ENCODE assay signal across 7 cellular contexts in the genomic region with DNA sequence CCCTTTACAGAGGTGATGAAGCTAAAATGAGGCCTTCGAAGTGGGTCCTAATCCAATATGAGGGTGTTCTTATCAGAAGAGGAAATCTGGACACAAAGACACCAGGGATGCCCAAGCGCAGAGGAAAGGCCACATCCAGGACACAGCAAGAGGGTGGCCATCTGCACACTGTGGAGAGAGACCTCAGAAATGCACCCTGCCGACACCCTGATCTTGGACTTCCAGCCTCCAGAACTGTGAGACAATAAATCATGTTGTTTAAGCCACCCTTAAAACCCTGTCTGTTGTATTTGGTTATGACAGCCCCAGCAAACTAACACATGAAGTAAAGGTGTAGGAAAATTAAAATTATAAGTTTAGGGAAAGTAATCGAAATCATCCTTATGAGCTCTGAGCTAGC.
"Had no signal": no experiment of that assay in that cellular context is flagged by ENCODE, and none has a peak within 500 bp of the region (broad histone marks: within the 10 kb centered on the region; RNA-seq: fewer than 3 reads in every experiment).

No MANE protein-coding gene starts in this region.

- H3K4me2 ChIP-seq: GM23338 had no signal

- ATAC-seq: GM23338, HCT116, HepG2 had no signal

- H3K27ac Mint-ChIP-seq: GM23338 had no signal

- H3K4me3 Mint-ChIP-seq: GM23338, IgD-negative memory B cell had no signal

- H3K4me3 ChIP-seq: GM23338, HAP-1 had no signal

- H3K9me3 Mint-ChIP-seq: GM23338, IgD-negative memory B cell had no signal

- DNase-seq: KBM-7 had no signal

- H3K9me3 ChIP-seq: HAP-1 had no signal

- H3K27ac ChIP-seq: HL-60 had no signal

- H2AFZ ChIP-seq: GM23338 had no signal

- H3K36me3 ChIP-seq: HAP-1 had no signal

- H3K27me3 Mint-ChIP-seq: IgD-negative memory B cell had no signal
